8 cellular contexts compared by ENCODE assay signal in genomic region chr1:28112388-28113311, GRCh38. TPM values are rescaled to one million over a fixed set of nuclear protein-coding genes. Genes with fewer than 3 reads are reported as not detected.
DNase-seq lines count a peak whose midpoint lies in the region; ATAC-seq and TF ChIP-seq lines count a peak whose summit lies in the region.

No MANE protein-coding gene starts in this region.

- H3K4me2 ChIP-seq in GM23338: no peak overlapping the region

- H3K27ac Mint-ChIP-seq in GM23338: no peak overlapping the region

- no peaks in the 10 kb centered on the region for H3K36me3 Mint-ChIP-seq in GM23338 (ENCODE audit: low read depth)

- H3K4me3 ChIP-seq in ACC112 (ENCODE audit: low read depth, low read length) (no peak overlapping the region), GM23338 (no peak overlapping the region), H7 (ENCODE audit: insufficient read depth, low read depth, low read length) (no peak overlapping the region)
- no peak overlapping the region for H3K4me3 ChIP-seq in effector memory CD4-positive, alpha-beta T cell (ENCODE audit: insufficient read depth, low read depth, low read length, poor library complexity, severe bottlenecking)

- H2AFZ ChIP-seq in ACC112 (ENCODE audit: low read length, unreplicated experiment) (peak overlapping the region; percentile 83), GM23338 (0 out of 2 replicates have a peak overlapping the region, but pooled peaks have one; percentile 14)

- no peaks in the 10 kb centered on the region for H3K9me3 ChIP-seq in effector memory CD4-positive, alpha-beta T cell (ENCODE audit: control insufficient read depth, low read length)

- H3K27me3 ChIP-seq in ACC112 (ENCODE audit: insufficient read depth, low read length): no peaks in the 10 kb centered on the region
- H3K27me3 ChIP-seq in GM23338 (ENCODE audit: insufficient read depth): no peaks in the 10 kb centered on the region
- no peaks in the 10 kb centered on the region for H3K27me3 ChIP-seq in effector memory CD4-positive, alpha-beta T cell (replicated peaks; ENCODE audit: control insufficient read depth, insufficient read depth, low read length, poor library complexity, severe bottlenecking)
- no peaks in the 10 kb centered on the region; the same call in 1 of the 2 replicates for H3K27me3 ChIP-seq in H7 (ENCODE audit: control insufficient read depth, insufficient read depth, low read length)

- peak; percentile 82 for ATAC-seq in GM23338
- ATAC-seq in GM21526 (IDR thresholded peaks at IDR 0.05; ENCODE audit: low FRiP score, unreplicated experiment): no peak

- 0 out of 2 replicates have a peak, but pooled peaks cover 9% of the 10 kb centered on the region for H3K9me2 ChIP-seq in GM23338 (ENCODE audit: insufficient read depth)

- H3K4me1 ChIP-seq in ACC112 (ENCODE audit: control insufficient read depth, insufficient read depth, low read length, unreplicated experiment): peaks cover 12% of the 10 kb centered on the region
- H3K4me1 ChIP-seq in GM23338 (ENCODE audit: insufficient read depth): no peaks in the 10 kb centered on the region
- H3K4me1 ChIP-seq in effector memory CD4-positive, alpha-beta T cell (ENCODE audit: control insufficient read depth, insufficient read depth, low read length, poor library complexity, severe bottlenecking): no peaks in the 10 kb centered on the region

- H3F3A ChIP-seq in GM23338 (replicated peaks; ENCODE audit: low read depth): no peaks in the 10 kb centered on the region

- no peak overlapping the region for H3K4me3 Mint-ChIP-seq in GM23338

- no peaks in the 10 kb centered on the region for H3K36me3 ChIP-seq in ACC112 (ENCODE audit: insufficient read depth, low read length)
- H3K36me3 ChIP-seq in GM23338 (ENCODE audit: insufficient read depth): no peaks in the 10 kb centered on the region
- no peaks in the 10 kb centered on the region for H3K36me3 ChIP-seq in effector memory CD4-positive, alpha-beta T cell (ENCODE audit: control insufficient read depth, insufficient read depth, low read length)
- no peaks in the 10 kb centered on the region for H3K36me3 ChIP-seq in H7 (replicated peaks; ENCODE audit: control insufficient read depth, insufficient read depth, low read length)

- H3K79me2 ChIP-seq in ACC112 (ENCODE audit: control insufficient read depth, insufficient read depth, low read length, unreplicated experiment): no peaks in the 10 kb centered on the region
- H3K79me2 ChIP-seq in GM23338 (replicated peaks; ENCODE audit: insufficient read depth): no peaks in the 10 kb centered on the region

- peak; percentile 52 to 72 for TF ChIP-seq CTCF in GM23338 (conservative IDR thresholded peaks at IDR 0.05; ENCODE audit: low read depth in 2 of 2)

- no peaks in the 10 kb centered on the region for H3K9me3 Mint-ChIP-seq in GM23338

- peak overlapping the region; percentile 52 for H3K27ac ChIP-seq in ACC112 (ENCODE audit: low read depth, low read length)
- H3K27ac ChIP-seq in GM23338 (ENCODE audit: low read depth): no peak overlapping the region
- no peak overlapping the region for H3K27ac ChIP-seq in effector memory CD4-positive, alpha-beta T cell (ENCODE audit: insufficient read depth, low read length, poor library complexity, severe bottlenecking)

- no peaks in the 10 kb centered on the region for H4K20me1 ChIP-seq in GM23338 (replicated peaks; ENCODE audit: insufficient read depth)

- H3K27me3 Mint-ChIP-seq in GM23338 (ENCODE audit: insufficient read depth, low read depth, poor library complexity): peaks cover 5% of the 10 kb centered on the region

- H3K4me1 Mint-ChIP-seq in GM23338: no peaks in the 10 kb centered on the region

- DNase-seq in GM23338 (ENCODE audit: low spot score) (peak; percentile 70), SKM-1 treated with dmso at 0.1 percent for 144 hours (lab: John Stamatoyannopoulos, UW; ENCODE audit: unreplicated experiment) (peak; percentile 90), hepatic stellate cell (ENCODE audit: low spot score) (peak; percentile 60), H7 (no peak)
- no peak for DNase-seq in activated CD4-positive, alpha-beta T cell treated with anti-CD3 and anti-CD28 coated beads, Interleukin-2, amount 50 U/mL, for 1 hour
- DNase-seq in effector memory CD4-positive, alpha-beta T cell: no peak

TF ChIP-seq in GM23338, 12 proteins besides CTCF, POLR2A, EP300 and RAD21:
- TF ChIP-seq ZNF462 (CRISPR knock-in tag; IDR thresholded peaks at IDR 0.05): peak; percentile 27; the same call in 1 of the 2 replicates
- no peak for TF ChIP-seq STAT1 (IDR thresholded peaks at IDR 0.05; ENCODE audit: unreplicated experiment)

RNA-seq across cellular contexts. Expression of gene EYA3, which starts 24.2 kb away (rescaled TPM):
- total RNA-seq in GM23338 (2014; rRNA removed; shearing (Covaris generic)): 25.5 and 33.6 TPM in 2 replicates
- polyA plus RNA-seq in GM23338 (2016; fragmentation: Nextera tagmentation; extraction: Ambion mirVana): 10.9 and 12.5 TPM in 2 replicates
- 26.6 and 38.3 TPM in 2 replicates for total RNA-seq in H7 (2014; rRNA removed; shearing (Covaris generic))

Comparison
In these comparisons a context has a peak if more than half of its experiments do, and no peak if none do; other contexts are left out.
1. DNase-seq: peak in GM23338 (single experiment), SKM-1 treated with dmso at 0.1 percent for 144 hours (single experiment) and hepatic stellate cell (single experiment); none in activated CD4-positive, alpha-beta T cell treated with anti-CD3 and anti-CD28 coated beads, Interleukin-2, amount 50 U/mL, for 1 hour (single experiment), effector memory CD4-positive, alpha-beta T cell (0 of 3) and H7 (single experiment).